In genomic region chr2:157364257-157364974, GRCh38 we compare ENCODE assay signal across 10 cellular contexts. TPM values are rescaled to one million over a fixed set of nuclear protein-coding genes. Genes with fewer than 3 reads are reported as not detected.
A peak's percentile ranks its signal among the peaks of the same experiment; 100 is the strongest.
DNase-seq lines count a peak whose midpoint lies in the region; ATAC-seq and TF ChIP-seq lines count a peak whose summit lies in the region.
"Had no signal": no experiment of that assay in that cellular context is flagged by ENCODE, and none has a peak within 500 bp of the region (broad histone marks: within the 10 kb centered on the region; RNA-seq: fewer than 3 reads in every experiment).

No MANE protein-coding gene starts in this region.

- no peak overlapping the region for H3K27ac ChIP-seq in lower lobe of right lung

- H3K9me3 Mint-ChIP-seq in central memory CD8-positive, alpha-beta T cell: peaks cover 8% of the 10 kb centered on the region

- DNase-seq in central memory CD8-positive, alpha-beta T cell (ENCODE audit: low spot score in 2 of 2): no peak
- DNase-seq in RKO (ENCODE audit: low spot score) (no peak), lower lobe of right lung (no peak), hypothalamus (lab: John Stamatoyannopoulos, UW) (no peak), epidermal melanocyte (ENCODE audit: insufficient read length, low spot score) (no peak)
- DNase-seq: stimulated activated CD4-positive, alpha-beta T cell treated with anti-CD3 and anti-CD28 coated beads, Interleukin-4, amount 100 ng/mL, for 4 hours had no signal

- no peak overlapping the region for H3K4me3 ChIP-seq in lower lobe of right lung

- no peaks in the 10 kb centered on the region for H3K4me1 ChIP-seq in lower lobe of right lung

- no peaks in the 10 kb centered on the region for H3K27me3 Mint-ChIP-seq in central memory CD8-positive, alpha-beta T cell

- H3K36me3 ChIP-seq in lower lobe of right lung: no peaks in the 10 kb centered on the region

- peaks cover 11% of the 10 kb centered on the region for H3K36me3 Mint-ChIP-seq in central memory CD8-positive, alpha-beta T cell (ENCODE audit: insufficient read depth)

- peak overlapping the region; percentile 47 for H3K4me3 Mint-ChIP-seq in central memory CD8-positive, alpha-beta T cell

- H3K4me1 Mint-ChIP-seq in central memory CD8-positive, alpha-beta T cell: peaks cover 33% of the 10 kb centered on the region

- ATAC-seq in GM18505 (IDR thresholded peaks at IDR 0.05; ENCODE audit: unreplicated experiment): peak; percentile 88
- ATAC-seq in GM21367 (IDR thresholded peaks at IDR 0.05; ENCODE audit: unreplicated experiment): peak; percentile 94
- ATAC-seq in HG03175 (IDR thresholded peaks at IDR 0.05; ENCODE audit: unreplicated experiment): peak; percentile 79
- ATAC-seq in central memory CD8-positive, alpha-beta T cell (replicated peaks; ENCODE audit: extremely low read depth, poor library complexity, severe bottlenecking): no peak
- no peak for ATAC-seq in lower lobe of right lung

- TF ChIP-seq CTCF in lower lobe of right lung (IDR thresholded peaks at IDR 0.05): no peak

- intact Hi-C loops in lower lobe of right lung (cut with DNase I): no loop called here

- H3K27ac Mint-ChIP-seq in central memory CD8-positive, alpha-beta T cell (ENCODE audit: low read depth): peak overlapping the region; percentile 89

- TF ChIP-seq POLR2A in GM18505 (IDR thresholded peaks at IDR 0.05; ENCODE audit: borderline replicate concordance, extremely low read depth, insufficient read depth, insufficient read length): no peak

- H3K27me3 ChIP-seq in lower lobe of right lung (ENCODE audit: low read depth): no peaks in the 10 kb centered on the region

- H3K9me3 ChIP-seq in lower lobe of right lung: no peaks in the 10 kb centered on the region

RNA-seq across cellular contexts. Expression of gene ERMN, which starts 38.8 kb away (rescaled TPM):
- total RNA-seq in lower lobe of right lung: 0.21 TPM
- total RNA-seq: dermis microvascular lymphatic vessel endothelial cell had no signal

Comparison
In these comparisons a context has a peak if more than half of its experiments do, and no peak if none do; other contexts are left out.
1. ATAC-seq: peak in GM18505 (single experiment), GM21367 (single experiment) and HG03175 (single experiment); none in central memory CD8-positive, alpha-beta T cell (single experiment) and lower lobe of right lung (0 of 2).